In the genomic region with DNA sequence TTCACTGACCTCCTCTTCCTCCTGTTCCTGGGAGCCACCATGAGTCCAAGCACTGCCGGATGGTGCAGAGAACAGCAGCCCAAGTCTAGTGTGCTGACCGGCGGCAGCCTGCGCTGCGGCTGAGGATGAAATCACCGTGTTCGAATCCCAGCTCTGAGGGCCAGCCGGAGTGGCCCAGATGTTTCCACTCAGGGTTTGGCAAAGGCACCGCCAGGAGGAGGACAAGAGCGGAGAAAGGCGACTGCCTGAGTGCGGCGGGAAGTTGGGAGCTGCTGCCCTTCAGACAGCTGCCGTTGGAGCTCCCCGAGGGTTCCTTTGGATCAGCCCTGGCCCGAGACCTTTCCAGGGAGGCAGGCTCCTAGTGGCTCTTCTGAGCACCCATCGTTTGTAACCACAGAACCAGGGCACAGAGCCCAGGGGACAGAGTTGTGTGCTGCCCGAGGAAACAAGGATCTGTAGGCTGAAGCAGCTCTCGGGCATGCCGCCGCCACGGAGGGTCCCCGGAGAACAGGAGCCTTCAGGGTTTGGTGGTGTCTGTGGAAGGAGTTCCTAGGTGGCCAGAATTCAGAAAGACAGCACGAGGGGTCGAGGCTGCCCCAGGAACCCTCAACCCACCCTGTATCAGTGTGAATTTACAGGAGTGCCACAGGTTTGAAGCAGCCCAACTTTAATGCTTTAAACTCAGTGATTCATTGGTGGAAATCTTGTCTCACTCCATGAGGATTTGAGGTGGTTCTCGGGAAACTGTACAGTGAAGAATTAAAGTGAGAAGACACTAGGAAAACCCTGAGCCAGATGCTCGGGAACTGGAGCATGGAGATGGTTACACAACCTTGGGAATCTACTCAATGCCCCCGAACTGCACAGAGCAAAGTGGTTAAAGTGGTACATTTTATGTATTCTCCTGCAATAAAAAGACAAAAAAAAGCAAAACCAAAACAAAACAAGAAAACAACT, we compare ENCODE assay signal across 15 cellular contexts.
A peak's percentile ranks its signal among the peaks of the same experiment; 100 is the strongest.
DNase-seq lines count a peak whose midpoint lies in the region; ATAC-seq and TF ChIP-seq lines count a peak whose summit lies in the region.
"Had no signal": no experiment of that assay in that cellular context is flagged by ENCODE, and none has a peak within 500 bp of the region (broad histone marks: within the 10 kb centered on the region; RNA-seq: fewer than 3 reads in every experiment).

No MANE protein-coding gene starts in this region.

- peak; percentile 32 to 84 (median 77) for ATAC-seq in heart left ventricle
- no peak for ATAC-seq in GM21360 (IDR thresholded peaks at IDR 0.05; ENCODE audit: unreplicated experiment)
- ATAC-seq in HG03095 (IDR thresholded peaks at IDR 0.05; ENCODE audit: unreplicated experiment), result no peak
- no peak for ATAC-seq in GM21515 (IDR thresholded peaks at IDR 0.05; ENCODE audit: unreplicated experiment)

- DNase-seq in AG09309 (ENCODE audit: low read depth) (no peak), Peyer's patch (peak in 2 of 3 donors; percentile 46 to 49), heart left ventricle (peak; percentile 59 to 84 (median 73)), posterior vena cava (ENCODE audit: low spot score) (peak; percentile 88), NCI-H526 treated with DMSO at 0.1 percent for 48 hours (lab: John Stamatoyannopoulos, UW) (no peak)
- DNase-seq: activated CD4-positive, CD25-positive, alpha-beta regulatory T cell; activated T-cell treated with anti-CD3 and anti-CD28 coated beads for 4 hours; adrenal gland; dermis blood vessel endothelial cell; NCI-H2171; nephron progenitor cell had no signal

- peak overlapping the region in 3 of 4 donors; percentile 51 to 77 (median 55) for H3K27ac ChIP-seq in Peyer's patch
- H3K27ac ChIP-seq in heart left ventricle, result peak overlapping the region in 11 of 12 donors; percentile 24 to 89 (median 57)
- H3K27ac ChIP-seq: adrenal gland, C4-2B had no signal

- H3K27me3 ChIP-seq in Peyer's patch (no peaks in the 10 kb centered on the region), heart left ventricle (peaks cover 0 to 26% (median 0%) of the 10 kb centered on the region in 9 donors)
- H3K27me3 ChIP-seq: adrenal gland had no signal

- H3K36me3 ChIP-seq in Peyer's patch, result no peaks in the 10 kb centered on the region
- no peaks in the 10 kb centered on the region for H3K36me3 ChIP-seq in heart left ventricle
- H3K36me3 ChIP-seq: adrenal gland had no signal

- WGBS in heart left ventricle, 4 donors, result 67 to 74% (median 70%) methylated on average over 18 to 28 of the region's 28 CpGs

- H3K9me3 ChIP-seq in Peyer's patch (no peaks in the 10 kb centered on the region), heart left ventricle (peaks cover 0 to 24% (median 7%) of the 10 kb centered on the region in 12 donors)
- H3K9me3 ChIP-seq: adrenal gland had no signal

- TF ChIP-seq CTCF in AG09309 (IDR thresholded peaks at IDR 0.05; ENCODE audit: control insufficient read depth, insufficient read depth, low read depth, low read length, missing control alignments), result peak; percentile 42
- TF ChIP-seq CTCF in Peyer's patch (IDR thresholded peaks at IDR 0.05), result no peak
- peak in 1 of 12 donors; percentile 20 for TF ChIP-seq CTCF in heart left ventricle (IDR thresholded peaks at IDR 0.05)

- intact Hi-C loops in heart left ventricle (cut with DNase I), result no loop called here
- intact Hi-C loops in posterior vena cava (cut with DNase I), result no loop called here

- H3K4me1 ChIP-seq in Peyer's patch, result no peaks in the 10 kb centered on the region
- no peaks in the 10 kb centered on the region for H3K4me1 ChIP-seq in heart left ventricle
- H3K4me1 ChIP-seq: adrenal gland had no signal

- H3K4me3 ChIP-seq in AG09309 (ENCODE audit: control insufficient read depth, low read depth, low read length) (peak overlapping the region; percentile 2), Peyer's patch (no peak overlapping the region), heart left ventricle (peak overlapping the region in 6 of 12 donors; percentile 9 to 34 (median 34))
- H3K4me3 ChIP-seq: adrenal gland had no signal

- no peak for TF ChIP-seq POLR2A in Peyer's patch (IDR thresholded peaks at IDR 0.05)
- no peak for TF ChIP-seq POLR2A in heart left ventricle (IDR thresholded peaks at IDR 0.05)

Comparison
In these comparisons a context has a peak if more than half of its experiments do, and no peak if none do; other contexts are left out.
1. DNase-seq: peak in Peyer's patch (2 of 3), heart left ventricle (5 of 5) and posterior vena cava (single experiment); none in AG09309 (single experiment) and NCI-H526 treated with DMSO at 0.1 percent for 48 hours (single experiment).
2. ATAC-seq: peak in heart left ventricle (4 of 4); none in GM21360 (single experiment), HG03095 (single experiment) and GM21515 (single experiment).